Comparison of ENCODE assay signal across 21 cellular contexts in the genomic region with DNA sequence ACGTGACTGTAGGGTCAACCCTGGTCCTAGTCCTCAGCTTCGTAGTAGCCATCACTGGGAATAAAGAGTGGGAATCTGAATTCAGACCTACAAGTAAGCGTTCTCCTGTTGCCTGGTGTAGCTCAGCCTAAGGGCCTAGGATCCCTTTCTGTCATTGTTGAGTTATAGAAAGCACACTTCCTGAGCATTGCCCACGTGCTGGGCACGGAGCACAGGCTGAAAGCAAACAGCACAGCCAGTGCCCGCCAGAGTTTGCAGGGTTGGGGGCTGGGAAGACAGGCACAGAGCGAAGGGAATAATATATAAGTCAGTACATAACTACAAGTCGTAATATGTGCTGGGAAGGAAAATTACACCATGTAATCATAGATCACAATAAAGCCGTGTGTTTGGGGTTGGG.
"Had no signal": no experiment of that assay in that cellular context is flagged by ENCODE, and none has a peak within 500 bp of the region (broad histone marks: within the 10 kb centered on the region; RNA-seq: fewer than 3 reads in every experiment).

No MANE protein-coding gene starts in this region.

- H3K9me3 ChIP-seq: SK-N-SH had no signal

- DNase-seq: MV-4-11, NCI-H1048, NCI-H1105, NCI-H1417, NCI-H1436 treated with DMSO at 0.1 percent for 48 hours, NCI-H1694, NCI-H187 treated with DMSO at 0.1 percent for 48 hours, NCI-H2029 treated with DMSO at 0.1 percent for 48 hours, NCI-H2107, NCI-H226, NCI-H446, NCI-H510A, NCI-H524 treated with DMSO at 0.1 percent for 48 hours, NCI-H69, NCI-H774, SHP77, SK-N-SH had no signal

- H3K4me1 Mint-ChIP-seq: IgD-negative memory B cell had no signal

- H3K4me3 ChIP-seq: K562 had no signal

- H3K4me3 Mint-ChIP-seq: IgD-negative memory B cell had no signal

- H3K27ac Mint-ChIP-seq: IgD-negative memory B cell had no signal

- H3K27ac ChIP-seq: KMS-11, RWPE1 had no signal
